In the genomic region with DNA sequence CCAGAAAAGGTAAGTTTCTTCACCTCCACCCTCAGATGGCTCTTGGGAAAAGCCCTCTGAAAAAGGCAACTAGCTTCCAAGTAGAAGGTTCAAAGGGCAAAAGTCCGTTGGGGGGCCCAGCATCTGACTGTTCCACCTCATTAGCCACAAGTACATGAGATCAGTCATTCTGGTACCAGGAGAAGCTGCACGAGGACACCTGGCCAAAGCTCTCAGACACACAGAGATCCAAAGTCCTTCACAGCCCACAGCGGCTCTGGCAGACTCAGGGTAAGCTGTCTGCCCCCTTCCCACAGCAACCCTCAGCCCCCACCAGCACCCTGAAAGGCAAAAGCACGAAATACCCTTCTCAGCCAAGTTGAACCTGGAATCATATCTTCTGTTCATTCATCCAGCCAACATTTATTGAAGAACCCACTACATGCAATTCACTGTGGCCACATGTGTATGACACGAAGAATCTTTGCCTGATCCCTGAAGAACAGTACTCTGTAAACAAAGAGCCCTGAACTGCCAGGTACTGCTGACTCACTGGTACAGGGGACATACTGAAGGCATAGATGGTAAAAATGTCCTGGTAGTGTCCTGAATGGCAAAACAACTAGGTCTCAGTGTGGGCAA, we compare ENCODE assay signal across 1 cellular context.
A peak's percentile ranks its signal among the peaks of the same experiment; 100 is the strongest.
TF ChIP-seq lines count a peak whose summit lies in the region.

No MANE protein-coding gene starts in this region.

TF ChIP-seq in HepG2, 621 proteins besides CTCF, POLR2A, EP300 and RAD21 (continued from another document and continues in another):
- TF ChIP-seq, protein P1, sequence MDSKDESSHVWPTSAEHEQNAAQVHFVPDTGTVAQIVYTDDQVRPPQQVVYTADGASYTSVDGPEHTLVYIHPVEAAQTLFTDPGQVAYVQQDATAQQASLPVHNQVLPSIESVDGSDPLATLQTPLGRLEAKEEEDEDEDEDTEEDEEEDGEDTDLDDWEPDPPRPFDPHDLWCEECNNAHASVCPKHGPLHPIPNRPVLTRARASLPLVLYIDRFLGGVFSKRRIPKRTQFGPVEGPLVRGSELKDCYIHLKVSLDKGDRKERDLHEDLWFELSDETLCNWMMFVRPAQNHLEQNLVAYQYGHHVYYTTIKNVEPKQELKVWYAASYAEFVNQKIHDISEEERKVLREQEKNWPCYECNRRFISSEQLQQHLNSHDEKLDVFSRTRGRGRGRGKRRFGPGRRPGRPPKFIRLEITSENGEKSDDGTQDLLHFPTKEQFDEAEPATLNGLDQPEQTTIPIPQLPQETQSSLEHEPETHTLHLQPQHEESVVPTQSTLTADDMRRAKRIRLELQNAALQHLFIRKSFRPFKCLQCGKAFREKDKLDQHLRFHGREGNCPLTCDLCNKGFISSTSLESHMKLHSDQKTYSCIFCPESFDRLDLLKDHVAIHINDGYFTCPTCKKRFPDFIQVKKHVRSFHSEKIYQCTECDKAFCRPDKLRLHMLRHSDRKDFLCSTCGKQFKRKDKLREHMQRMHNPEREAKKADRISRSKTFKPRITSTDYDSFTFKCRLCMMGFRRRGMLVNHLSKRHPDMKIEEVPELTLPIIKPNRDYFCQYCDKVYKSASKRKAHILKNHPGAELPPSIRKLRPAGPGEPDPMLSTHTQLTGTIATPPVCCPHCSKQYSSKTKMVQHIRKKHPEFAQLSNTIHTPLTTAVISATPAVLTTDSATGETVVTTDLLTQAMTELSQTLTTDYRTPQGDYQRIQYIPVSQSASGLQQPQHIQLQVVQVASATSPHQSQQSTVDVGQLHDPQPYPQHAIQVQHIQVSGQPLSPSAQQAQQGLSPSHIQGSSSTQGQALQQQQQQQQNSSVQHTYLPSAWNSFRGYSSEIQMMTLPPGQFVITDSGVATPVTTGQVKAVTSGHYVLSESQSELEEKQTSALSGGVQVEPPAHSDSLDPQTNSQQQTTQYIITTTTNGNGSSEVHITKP (CRISPR knock-in tag; IDR thresholded peaks at IDR 0.05; ENCODE audit: low read depth): 0 out of 2 replicates have a peak, but pooled peaks have one; percentile 49
- peak; percentile 75; the same call in 1 of the 2 replicates for TF ChIP-seq ZNF547 (CRISPR knock-in tag; IDR thresholded peaks at IDR 0.05)
- peak; percentile 71; the same call in 1 of the 2 replicates for TF ChIP-seq SNAPC2 (CRISPR knock-in tag; IDR thresholded peaks at IDR 0.05)
- TF ChIP-seq HDAC2 (CRISPR knock-in tag; IDR thresholded peaks at IDR 0.05): peak; percentile 47; the same call in 1 of the 2 replicates
- no peak for TF ChIP-seq REPIN1 (CRISPR knock-in tag; IDR thresholded peaks at IDR 0.05; ENCODE audit: borderline replicate concordance, low read depth)
- 0 out of 2 replicates have a peak, but pooled peaks have one; percentile 8 for TF ChIP-seq MED1 (CRISPR knock-in tag; IDR thresholded peaks at IDR 0.05)
- TF ChIP-seq GTF3A (CRISPR knock-in tag; conservative IDR thresholded peaks at IDR 0.05): no peak
- TF ChIP-seq, protein P2, sequence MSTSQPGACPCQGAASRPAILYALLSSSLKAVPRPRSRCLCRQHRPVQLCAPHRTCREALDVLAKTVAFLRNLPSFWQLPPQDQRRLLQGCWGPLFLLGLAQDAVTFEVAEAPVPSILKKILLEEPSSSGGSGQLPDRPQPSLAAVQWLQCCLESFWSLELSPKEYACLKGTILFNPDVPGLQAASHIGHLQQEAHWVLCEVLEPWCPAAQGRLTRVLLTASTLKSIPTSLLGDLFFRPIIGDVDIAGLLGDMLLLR (CRISPR knock-in tag; IDR thresholded peaks at IDR 0.05): no peak
- no peak for TF ChIP-seq STAG1 (CRISPR knock-in tag; IDR thresholded peaks at IDR 0.05)
- TF ChIP-seq YEATS2 (CRISPR knock-in tag; IDR thresholded peaks at IDR 0.05; ENCODE audit: borderline replicate concordance): peak; percentile 40; the same call in 1 of the 2 replicates
- no peak for TF ChIP-seq STAT5B (CRISPR knock-in tag; IDR thresholded peaks at IDR 0.05)
- peak; percentile 85; the same call in 1 of the 2 replicates for TF ChIP-seq ZNF614 (CRISPR knock-in tag; IDR thresholded peaks at IDR 0.05; ENCODE audit: borderline replicate concordance)
- no peak for TF ChIP-seq ZNF674 (CRISPR knock-in tag; IDR thresholded peaks at IDR 0.05; ENCODE audit: low read depth)
- TF ChIP-seq, protein P3, sequence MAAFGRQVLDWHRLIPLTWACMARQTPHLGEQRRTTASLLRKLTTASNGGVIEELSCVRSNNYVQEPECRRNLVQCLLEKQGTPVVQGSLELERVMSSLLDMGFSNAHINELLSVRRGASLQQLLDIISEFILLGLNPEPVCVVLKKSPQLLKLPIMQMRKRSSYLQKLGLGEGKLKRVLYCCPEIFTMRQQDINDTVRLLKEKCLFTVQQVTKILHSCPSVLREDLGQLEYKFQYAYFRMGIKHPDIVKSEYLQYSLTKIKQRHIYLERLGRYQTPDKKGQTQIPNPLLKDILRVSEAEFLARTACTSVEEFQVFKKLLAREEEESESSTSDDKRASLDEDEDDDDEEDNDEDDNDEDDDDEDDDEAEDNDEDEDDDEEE (CRISPR knock-in tag; IDR thresholded peaks at IDR 0.05): peak; percentile 57; the same call in 1 of the 2 replicates
- TF ChIP-seq ZNF44 (CRISPR knock-in tag; IDR thresholded peaks at IDR 0.05): 0 out of 2 replicates have a peak, but pooled peaks have one; percentile 80
- TF ChIP-seq RXRB (CRISPR knock-in tag; IDR thresholded peaks at IDR 0.05; ENCODE audit: borderline replicate concordance): peak; percentile 23
- no peak for TF ChIP-seq TRAFD1 (CRISPR knock-in tag; IDR thresholded peaks at IDR 0.05; ENCODE audit: borderline replicate concordance)
- TF ChIP-seq ZKSCAN5 (CRISPR knock-in tag; IDR thresholded peaks at IDR 0.05): no peak
- TF ChIP-seq HMG20A (CRISPR knock-in tag; IDR thresholded peaks at IDR 0.05; ENCODE audit: borderline replicate concordance): peak; percentile 63
- no peak for TF ChIP-seq SRSF9 (IDR thresholded peaks at IDR 0.05; ENCODE audit: borderline replicate concordance, insufficient read depth, low read depth, low read length, poor library complexity, severe bottlenecking)
- peak; percentile 39; the same call in 1 of the 2 replicates for TF ChIP-seq ZNF335 (CRISPR knock-in tag; IDR thresholded peaks at IDR 0.05)
- no peak for TF ChIP-seq SNAPC5 (CRISPR knock-in tag; IDR thresholded peaks at IDR 0.05; ENCODE audit: borderline replicate concordance)
- TF ChIP-seq ZBTB20 (CRISPR knock-in tag; IDR thresholded peaks at IDR 0.05; ENCODE audit: borderline replicate concordance, low read depth): peak; percentile 5; the same call in 1 of the 2 replicates
- no peak for TF ChIP-seq ZFP90 (CRISPR knock-in tag; IDR thresholded peaks at IDR 0.05; ENCODE audit: borderline replicate concordance)
- TF ChIP-seq, protein P4, sequence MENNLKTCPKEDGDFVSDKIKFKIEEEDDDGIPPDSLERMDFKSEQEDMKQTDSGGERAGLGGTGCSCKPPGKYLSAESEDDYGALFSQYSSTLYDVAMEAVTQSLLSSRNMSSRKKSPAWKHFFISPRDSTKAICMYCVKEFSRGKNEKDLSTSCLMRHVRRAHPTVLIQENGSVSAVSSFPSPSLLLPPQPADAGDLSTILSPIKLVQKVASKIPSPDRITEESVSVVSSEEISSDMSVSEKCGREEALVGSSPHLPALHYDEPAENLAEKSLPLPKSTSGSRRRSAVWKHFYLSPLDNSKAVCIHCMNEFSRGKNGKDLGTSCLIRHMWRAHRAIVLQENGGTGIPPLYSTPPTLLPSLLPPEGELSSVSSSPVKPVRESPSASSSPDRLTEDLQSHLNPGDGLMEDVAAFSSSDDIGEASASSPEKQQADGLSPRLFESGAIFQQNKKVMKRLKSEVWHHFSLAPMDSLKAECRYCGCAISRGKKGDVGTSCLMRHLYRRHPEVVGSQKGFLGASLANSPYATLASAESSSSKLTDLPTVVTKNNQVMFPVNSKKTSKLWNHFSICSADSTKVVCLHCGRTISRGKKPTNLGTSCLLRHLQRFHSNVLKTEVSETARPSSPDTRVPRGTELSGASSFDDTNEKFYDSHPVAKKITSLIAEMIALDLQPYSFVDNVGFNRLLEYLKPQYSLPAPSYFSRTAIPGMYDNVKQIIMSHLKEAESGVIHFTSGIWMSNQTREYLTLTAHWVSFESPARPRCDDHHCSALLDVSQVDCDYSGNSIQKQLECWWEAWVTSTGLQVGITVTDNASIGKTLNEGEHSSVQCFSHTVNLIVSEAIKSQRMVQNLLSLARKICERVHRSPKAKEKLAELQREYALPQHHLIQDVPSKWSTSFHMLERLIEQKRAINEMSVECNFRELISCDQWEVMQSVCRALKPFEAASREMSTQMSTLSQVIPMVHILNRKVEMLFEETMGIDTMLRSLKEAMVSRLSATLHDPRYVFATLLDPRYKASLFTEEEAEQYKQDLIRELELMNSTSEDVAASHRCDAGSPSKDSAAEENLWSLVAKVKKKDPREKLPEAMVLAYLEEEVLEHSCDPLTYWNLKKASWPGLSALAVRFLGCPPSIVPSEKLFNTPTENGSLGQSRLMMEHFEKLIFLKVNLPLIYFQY (CRISPR knock-in tag; IDR thresholded peaks at IDR 0.05; ENCODE audit: borderline replicate concordance): peak; percentile 40; the same call in 1 of the 2 replicates
- TF ChIP-seq RARA (CRISPR knock-in tag; IDR thresholded peaks at IDR 0.05): peak; percentile 7; the same call in 1 of the 2 replicates
- no peak for TF ChIP-seq ZNF496 (CRISPR knock-in tag; IDR thresholded peaks at IDR 0.05; ENCODE audit: insufficient replicate concordance)
- no peak for TF ChIP-seq MBD4 (IDR thresholded peaks at IDR 0.05; ENCODE audit: borderline replicate concordance, low read length)
- peak; percentile 69; the same call in 1 of the 2 replicates for TF ChIP-seq ZSCAN25 (CRISPR knock-in tag; IDR thresholded peaks at IDR 0.05)
- peak; percentile 46; the same call in 1 of the 2 replicates for TF ChIP-seq ERF (CRISPR knock-in tag; IDR thresholded peaks at IDR 0.05)
- no peak for TF ChIP-seq ZFYVE20 (CRISPR knock-in tag; IDR thresholded peaks at IDR 0.05; ENCODE audit: borderline replicate concordance, low read depth)
- peak; percentile 45; the same call in 1 of the 2 replicates for TF ChIP-seq PHF8 (CRISPR knock-in tag; IDR thresholded peaks at IDR 0.05)
- 0 out of 2 replicates have a peak, but pooled peaks have one; percentile 31 for TF ChIP-seq ELF3 (CRISPR knock-in tag; IDR thresholded peaks at IDR 0.05)
- TF ChIP-seq, protein P5, sequence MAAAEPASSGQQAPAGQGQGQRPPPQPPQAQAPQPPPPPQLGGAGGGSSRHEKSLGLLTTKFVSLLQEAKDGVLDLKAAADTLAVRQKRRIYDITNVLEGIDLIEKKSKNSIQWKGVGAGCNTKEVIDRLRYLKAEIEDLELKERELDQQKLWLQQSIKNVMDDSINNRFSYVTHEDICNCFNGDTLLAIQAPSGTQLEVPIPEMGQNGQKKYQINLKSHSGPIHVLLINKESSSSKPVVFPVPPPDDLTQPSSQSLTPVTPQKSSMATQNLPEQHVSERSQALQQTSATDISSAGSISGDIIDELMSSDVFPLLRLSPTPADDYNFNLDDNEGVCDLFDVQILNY (CRISPR knock-in tag; conservative IDR thresholded peaks at IDR 0.05): no peak
- no peak for TF ChIP-seq U2AF2 (IDR thresholded peaks at IDR 0.05; ENCODE audit: low read depth, low read length)
- TF ChIP-seq MXD1 (CRISPR knock-in tag; IDR thresholded peaks at IDR 0.05): no peak
- peak; percentile 82 for TF ChIP-seq HNF4G (IDR thresholded peaks at IDR 0.05; ENCODE audit: borderline replicate concordance, low read depth, low read length)
- TF ChIP-seq HNF4G (CRISPR knock-in tag; IDR thresholded peaks at IDR 0.05; ENCODE audit: borderline replicate concordance, low read depth): peak; percentile 44; the same call in 1 of the 2 replicates
- TF ChIP-seq, protein P6, sequence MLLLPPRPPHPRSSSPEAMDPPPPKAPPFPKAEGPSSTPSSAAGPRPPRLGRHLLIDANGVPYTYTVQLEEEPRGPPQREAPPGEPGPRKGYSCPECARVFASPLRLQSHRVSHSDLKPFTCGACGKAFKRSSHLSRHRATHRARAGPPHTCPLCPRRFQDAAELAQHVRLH (CRISPR knock-in tag; IDR thresholded peaks at IDR 0.05; ENCODE audit: borderline replicate concordance, low read depth): peak; percentile 68; the same call in 1 of the 2 replicates
- no peak for TF ChIP-seq SRSF4 (IDR thresholded peaks at IDR 0.05; ENCODE audit: low read depth, low read length, poor library complexity, severe bottlenecking)
- TF ChIP-seq KMT2A (CRISPR knock-in tag; IDR thresholded peaks at IDR 0.05): 0 out of 2 replicates have a peak, but pooled peaks have one; percentile 23
- no peak for TF ChIP-seq NR1H2 (CRISPR knock-in tag; IDR thresholded peaks at IDR 0.05; ENCODE audit: borderline replicate concordance, low read depth)
- peak; percentile 35; the same call in 1 of the 2 replicates for TF ChIP-seq GATAD2A (CRISPR knock-in tag; IDR thresholded peaks at IDR 0.05)
- 0 out of 2 replicates have a peak, but pooled peaks have one; percentile 81 for TF ChIP-seq SSRP1 (CRISPR knock-in tag; IDR thresholded peaks at IDR 0.05)
- peak; percentile 21; the same call in 1 of the 2 replicates for TF ChIP-seq SALL1 (CRISPR knock-in tag; IDR thresholded peaks at IDR 0.05)
- TF ChIP-seq MLLT10 (CRISPR knock-in tag; IDR thresholded peaks at IDR 0.05): no peak
- TF ChIP-seq DNMT1 (CRISPR knock-in tag; IDR thresholded peaks at IDR 0.05): 0 out of 2 replicates have a peak, but pooled peaks have one; percentile 28
- TF ChIP-seq IKZF5 (CRISPR knock-in tag; IDR thresholded peaks at IDR 0.05): peak; percentile 63; the same call in 1 of the 2 replicates
- no peak for TF ChIP-seq ZNF567 (CRISPR knock-in tag; IDR thresholded peaks at IDR 0.05; ENCODE audit: borderline replicate concordance)
